Comparison of ENCODE assay signal across 22 cellular contexts in the genomic region with DNA sequence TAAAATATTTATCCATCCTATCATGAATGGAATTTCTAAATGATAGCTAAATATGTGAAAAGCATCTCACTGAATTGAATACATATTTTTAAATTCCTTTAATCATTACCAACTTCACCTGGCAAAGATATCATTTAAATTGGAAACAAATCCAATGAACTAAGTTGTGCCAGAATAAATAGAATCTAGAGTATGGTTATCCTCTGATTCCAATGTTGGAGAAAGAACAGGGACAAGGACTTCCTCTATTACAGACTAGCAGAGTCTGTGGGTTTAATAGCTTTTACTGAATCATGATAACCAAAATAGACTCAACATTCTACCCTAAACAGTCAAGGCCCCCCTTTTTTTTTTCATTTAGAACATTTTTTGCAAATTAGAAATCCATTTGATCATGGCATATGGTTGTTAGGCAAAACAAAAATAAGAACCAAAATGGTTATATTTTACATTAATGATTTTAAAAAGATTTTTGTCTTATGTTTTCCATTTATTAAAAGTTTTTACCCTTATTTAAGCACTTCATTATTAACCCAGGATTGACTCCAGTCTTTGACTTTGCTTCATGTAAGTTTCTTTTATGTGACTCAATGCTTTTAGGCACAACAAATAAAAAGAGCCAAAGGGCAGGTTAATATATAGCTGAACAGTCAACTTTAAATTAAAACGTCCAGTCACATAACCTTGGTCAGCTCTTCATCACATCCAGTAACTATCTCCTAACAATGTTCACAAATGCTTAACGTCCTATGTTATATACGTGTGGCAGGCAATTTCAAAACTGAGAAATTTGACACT. TPM values are rescaled to one million over a fixed set of nuclear protein-coding genes. Genes with fewer than 3 reads are reported as not detected.
"Had no signal": no experiment of that assay in that cellular context is flagged by ENCODE, and none has a peak within 500 bp of the region (broad histone marks: within the 10 kb centered on the region; RNA-seq: fewer than 3 reads in every experiment).

No MANE protein-coding gene starts in this region.

- H3K4me3 ChIP-seq: esophagus muscularis mucosa, lung, mucosa of descending colon, pancreas, sigmoid colon, stomach, tibial nerve, upper lobe of left lung had no signal

- H3K9me3 ChIP-seq: mucosa of descending colon, neutrophil, pancreas, sigmoid colon, stomach, tibial nerve, upper lobe of left lung had no signal

- H3K27ac ChIP-seq: esophagus muscularis mucosa, neutrophil, pancreas, sigmoid colon, stomach, upper lobe of left lung had no signal

- H3K4me1 ChIP-seq: pancreas, stomach, upper lobe of left lung had no signal

- ATAC-seq: left lobe of liver; mucosa of descending colon; natural killer cell treated with Interleukin-12 subunit alpha and Interleukin-12 subunit beta and Interleukin-15 and Interleukin-18, amount 100 ng/mL, for 72 hours; pancreas; stimulated activated effector memory CD8-positive, alpha-beta T cell treated with anti-CD3 and anti-CD28 coated beads, Interleukin-12 subunit alpha, Interleukin-12 subunit beta, amount 100 ng/mL, for 72 hours had no signal

- H3K27me3 ChIP-seq: esophagus muscularis mucosa, neutrophil, pancreas, sigmoid colon, stomach, tibial nerve, upper lobe of left lung had no signal

- H3K36me3 ChIP-seq: esophagus muscularis mucosa, neutrophil, pancreas, sigmoid colon, stomach, tibial nerve, upper lobe of left lung had no signal

- DNase-seq: cerebellar nuclear complex; effector CD8-positive, alpha-beta T cell; foreskin melanocyte; kidney; mucosa of descending colon; naive B cell; pancreas; sigmoid colon; stimulated activated CD4-positive, alpha-beta T cell treated with anti-CD3 and anti-CD28 coated beads, Interleukin-2, amount 100 ng/mL, for 24 hours; stimulated activated CD4-positive, alpha-beta T cell treated with anti-CD3 and anti-CD28 coated beads, Interleukin-4, amount 100 ng/mL, for 24 hours; stimulated activated naive CD4-positive, alpha-beta T cell treated with Interleukin-2 at 50 U/mL for 16 hours; stomach; upper lobe of left lung had no signal

RNA-seq across cellular contexts. Expression of a gene that starts 32.9 kb away (rescaled TPM):
- total RNA-seq: epithelial cell of proximal tubule; natural killer cell treated with Interleukin-12 subunit alpha and Interleukin-12 subunit beta and Interleukin-15 and Interleukin-18, amount 100 ng/mL, for 72 hours; neural crest cell had no signal
